Comparison of ENCODE assay signal across 9 cellular contexts in the genomic region with DNA sequence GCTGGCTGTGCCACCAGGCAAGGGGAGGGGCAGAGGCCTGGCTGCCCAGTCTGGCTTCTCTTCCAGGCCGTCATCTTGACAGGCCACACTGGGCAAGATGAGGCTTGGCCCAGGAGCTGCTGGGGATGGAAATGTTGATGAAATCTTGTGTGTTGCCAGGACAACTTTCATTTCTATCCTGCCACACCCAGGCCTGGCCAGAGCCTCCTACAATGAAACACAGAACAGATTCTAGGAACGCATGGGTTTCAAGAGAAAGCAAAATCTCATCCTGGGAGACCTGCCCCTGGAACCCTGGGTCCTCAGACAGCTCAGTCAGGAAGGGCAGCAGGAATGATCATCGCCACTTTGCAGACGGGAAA. TPM values are rescaled to one million over a fixed set of nuclear protein-coding genes. Genes with fewer than 3 reads are reported as not detected.
A peak's percentile ranks its signal among the peaks of the same experiment; 100 is the strongest.
DNase-seq lines count a peak whose midpoint lies in the region; ATAC-seq, FAIRE-seq and TF ChIP-seq lines count a peak whose summit lies in the region.
"Had no signal": no experiment of that assay in that cellular context is flagged by ENCODE, and none has a peak within 500 bp of the region (broad histone marks: within the 10 kb centered on the region; RNA-seq: fewer than 3 reads in every experiment).

No MANE protein-coding gene starts in this region.

- H3K4ac ChIP-seq in neuronal stem cell (ENCODE audit: low read length): peak overlapping the region; percentile 79

- peak overlapping the region; percentile 0 for H2BK12ac ChIP-seq in neuronal stem cell (ENCODE audit: low read length)

- no peak overlapping the region for H3K23ac ChIP-seq in neuronal stem cell (ENCODE audit: low read depth, low read length, poor library complexity)

- DNase-seq in G401 (ENCODE audit: low spot score): peak; percentile 69
- peak; percentile 32 to 45 for DNase-seq in SW 1271 (lab: John Stamatoyannopoulos, UW)
- no peak for DNase-seq in esophagus squamous epithelium (lab: John Stamatoyannopoulos, UW)
- DNase-seq in neuronal stem cell (ENCODE audit: low spot score): no peak
- DNase-seq in NCI-H526 (lab: John Stamatoyannopoulos, UW): no peak
- DNase-seq in D721Med (ENCODE audit: insufficient read length, low spot score): no peak
- no peak for DNase-seq in 8988T

- H2BK15ac ChIP-seq in neuronal stem cell (ENCODE audit: low read length): peak overlapping the region; percentile 2

- intact Hi-C loops in esophagus squamous epithelium (cut with DNase I): no loop called here

- peak overlapping the region; percentile 94 for H2AFZ ChIP-seq in neuronal stem cell (ENCODE audit: low read length)

- H2AK5ac ChIP-seq in neuronal stem cell (ENCODE audit: low read depth, low read length): peak overlapping the region; percentile 98

- H3K14ac ChIP-seq in neuronal stem cell (ENCODE audit: low read length): peak overlapping the region; percentile 42

- peak overlapping the region; percentile 39 for H4K91ac ChIP-seq in neuronal stem cell (ENCODE audit: low read depth, low read length, poor library complexity)

- peak overlapping the region; percentile 98 for H3K18ac ChIP-seq in neuronal stem cell (ENCODE audit: low read length)

- H2BK5ac ChIP-seq in neuronal stem cell (ENCODE audit: low read length): peak overlapping the region; percentile 93

- H3K27me3 ChIP-seq in esophagus squamous epithelium (no peaks in the 10 kb centered on the region), neuronal stem cell (ENCODE audit: control insufficient read depth in 3 of 3, insufficient read depth in 3 of 3, low read depth in 1 of 3, low read length in 3 of 3) (no peaks in the 10 kb centered on the region)

- H2BK120ac ChIP-seq in neuronal stem cell (ENCODE audit: low read depth, low read length): peak overlapping the region; percentile 100

- TF ChIP-seq CTCF in esophagus squamous epithelium (IDR thresholded peaks at IDR 0.05): no peak
- no peak for TF ChIP-seq CTCF in D721Med (IDR thresholded peaks at IDR 0.05; ENCODE audit: insufficient read depth, missing control alignments)

- H3K4me1 ChIP-seq in esophagus squamous epithelium (peaks cover 35 to 60% (median 42%) of the 10 kb centered on the region in 3 donors), neuronal stem cell (ENCODE audit: control insufficient read depth in 2 of 2, insufficient read depth in 1 of 2, low read depth in 1 of 2, low read length in 2 of 2) (peaks cover 23 to 28% of the 10 kb centered on the region in 2 donors)

- no peaks in the 10 kb centered on the region for H3K79me1 ChIP-seq in neuronal stem cell (ENCODE audit: low read depth, low read length)

- no peak for ATAC-seq in GM18861 (IDR thresholded peaks at IDR 0.05; ENCODE audit: unreplicated experiment)

- 0 to 34% methylated on average over 3 of the region's 4 CpGs for WGBS in esophagus squamous epithelium, 2 donors
- no CpG with 5 or more reads among the region's 4 CpGs for WGBS in neuronal stem cell (ENCODE audit: extremely low coverage in 2 of 2, insufficient read length in 2 of 2, insufficient replicate concordance in 1 of 2), 2 donors

- H3K27ac ChIP-seq in esophagus squamous epithelium (peak overlapping the region; percentile 95 to 96 (median 96)), neuronal stem cell (replicated peaks; ENCODE audit: low read length) (peak overlapping the region; percentile 84)
- H3K27ac ChIP-seq: KMS-11 had no signal

- H3K9ac ChIP-seq in neuronal stem cell (ENCODE audit: low read depth, low read length, poor library complexity): no peak overlapping the region
- H3K9ac ChIP-seq: KMS-11 had no signal

- TF ChIP-seq POLR2A in esophagus squamous epithelium (IDR thresholded peaks at IDR 0.05): peak in 2 of 4 donors; percentile 26 to 34

- FAIRE-seq in D721Med (lab: Jason Lieb, UNC): no peak

- H3K36me3 ChIP-seq in esophagus squamous epithelium: peaks cover 0 to 8% (median 0%) of the 10 kb centered on the region in 3 donors
- H3K36me3 ChIP-seq in neuronal stem cell (replicated peaks in 1 of 2; ENCODE audit: control insufficient read depth in 2 of 2, insufficient read depth in 2 of 2, low read length in 2 of 2): peaks cover 4 to 18% of the 10 kb centered on the region in 2 donors

- H3K9me3 ChIP-seq in esophagus squamous epithelium (no peaks in the 10 kb centered on the region), neuronal stem cell (replicated peaks in 1 of 2; ENCODE audit: control insufficient read depth in 2 of 2, insufficient read depth in 1 of 2, low read depth in 1 of 2, low read length in 2 of 2) (no peaks in the 10 kb centered on the region)

- H4K8ac ChIP-seq in neuronal stem cell (ENCODE audit: low read depth, low read length): no peak overlapping the region

- no peak overlapping the region for H3K4me2 ChIP-seq in neuronal stem cell (ENCODE audit: insufficient read depth, low read length, poor library complexity, severe bottlenecking)
- H3K4me2 ChIP-seq: KMS-11 had no signal

- H3K4me3 ChIP-seq in esophagus squamous epithelium (peak overlapping the region; percentile 27 to 61 (median 44)), neuronal stem cell (ENCODE audit: low read length in 2 of 2) (no peak overlapping the region)

- in situ Hi-C loops in G401 (cut with HindIII; ENCODE audit: low sequenced_read_pairs): no loop called here

RNA-seq across cellular contexts. Expression of gene HEXIM2, which starts 9.3 kb away (rescaled TPM):
- total RNA-seq in G401 (2014; rRNA removed; shearing (Covaris generic)): 16.6 and 18.8 TPM in 2 replicates
- 1 to 10 TPM; 1.7 to 9.0 (median 4.9) TPM for total RNA-seq in esophagus squamous epithelium
- 3.9 TPM for polyA plus RNA-seq in neuronal stem cell (2013, experiment 1 of 2)
- polyA plus RNA-seq in neuronal stem cell (2013, experiment 2 of 2): 3.7 TPM

RNA-seq across cellular contexts. Expression of gene HEXIM1, which starts 22.7 kb away (rescaled TPM):
- total RNA-seq in G401 (2014; rRNA removed; shearing (Covaris generic)): 24.1 and 26.3 TPM in 2 replicates
- total RNA-seq in esophagus squamous epithelium: 10 to 100 TPM; 19.8 to 28.4 (median 25.3) TPM
- 21.6 TPM for polyA plus RNA-seq in neuronal stem cell (2013, experiment 1 of 2)
- polyA plus RNA-seq in neuronal stem cell (2013, experiment 2 of 2): 22.5 TPM

RNA-seq across cellular contexts. Expression of gene ACBD4, which starts 35.5 kb away (rescaled TPM):
- total RNA-seq in G401 (2014; rRNA removed; shearing (Covaris generic)): 0.49 and 6.1 TPM in 2 replicates
- 1 to 10 TPM; 1.7 to 6.9 (median 4.5) TPM for total RNA-seq in esophagus squamous epithelium
- polyA plus RNA-seq in neuronal stem cell (2013, experiment 1 of 2): 7.8 TPM
- 8.0 TPM for polyA plus RNA-seq in neuronal stem cell (2013, experiment 2 of 2)

RNA-seq across cellular contexts. Expression of gene PLCD3, which starts 38.6 kb away (rescaled TPM):
- 29.2 and 86.2 TPM in 2 replicates for total RNA-seq in G401 (2014; rRNA removed; shearing (Covaris generic))
- 100 to 1,000 TPM in 1 of 4 donors, 10 to 100 TPM in 3; 16.3 to 105 (median 20.5) TPM for total RNA-seq in esophagus squamous epithelium
- 19.5 TPM for polyA plus RNA-seq in neuronal stem cell (2013, experiment 1 of 2)
- 17.6 TPM for polyA plus RNA-seq in neuronal stem cell (2013, experiment 2 of 2)

RNA-seq across cellular contexts. Expression of gene FMNL1, which starts 50.7 kb away (rescaled TPM):
- total RNA-seq in G401 (2014; rRNA removed; shearing (Covaris generic)): 6.1 and 17.9 TPM in 2 replicates
- 10 to 100 TPM in 2 of 4 donors, 1 to 10 TPM in 2; 3.5 to 16.8 (median 6.9) TPM for total RNA-seq in esophagus squamous epithelium
- polyA plus RNA-seq in neuronal stem cell (2013, experiment 1 of 2): 2.8 TPM
- 2.9 TPM for polyA plus RNA-seq in neuronal stem cell (2013, experiment 2 of 2)

Comparison
In these comparisons a context has a peak if more than half of its experiments do, and no peak if none do; other contexts are left out.
1. DNase-seq: peak in G401 (single experiment) and SW 1271 (2 of 2); none in esophagus squamous epithelium (single experiment), neuronal stem cell (single experiment), NCI-H526 (0 of 2), D721Med (single experiment) and 8988T (single experiment).
2. H3K4me3 ChIP-seq: peak in esophagus squamous epithelium (4 of 4); none in neuronal stem cell (0 of 2).